1 cellular context compared by ENCODE assay signal in genomic region chr7:114931656-114932011, GRCh38.
TF ChIP-seq lines count a peak whose summit lies in the region.

No MANE protein-coding gene starts in this region.

TF ChIP-seq in HepG2, 621 proteins besides CTCF, POLR2A, EP300 and RAD21 (continued from another document):
- TF ChIP-seq ZNF562 (CRISPR knock-in tag; IDR thresholded peaks at IDR 0.05; ENCODE audit: borderline replicate concordance) (no peak), PBX3 (CRISPR knock-in tag; IDR thresholded peaks at IDR 0.05; ENCODE audit: borderline replicate concordance) (no peak), CERS6 (CRISPR knock-in tag; IDR thresholded peaks at IDR 0.05) (no peak), ATAD3A (CRISPR knock-in tag; IDR thresholded peaks at IDR 0.05) (no peak), ZNF343 (CRISPR knock-in tag; IDR thresholded peaks at IDR 0.05) (no peak), ZNF501 (CRISPR knock-in tag; IDR thresholded peaks at IDR 0.05) (no peak), RBM39 (IDR thresholded peaks at IDR 0.05; ENCODE audit: low read depth, low read length, poor library complexity, severe bottlenecking) (no peak), ATF1 (CRISPR knock-in tag; IDR thresholded peaks at IDR 0.05) (no peak), HOXA9 (CRISPR knock-in tag; IDR thresholded peaks at IDR 0.05; ENCODE audit: borderline replicate concordance) (no peak), ZNF256 (CRISPR knock-in tag; conservative IDR thresholded peaks at IDR 0.05) (no peak)
